12 cellular contexts compared by ENCODE assay signal in genomic region chr17:31310877-31311276, GRCh38. TPM values are rescaled to one million over a fixed set of nuclear protein-coding genes. Genes with fewer than 3 reads are reported as not detected.
A peak's percentile ranks its signal among the peaks of the same experiment; 100 is the strongest.
DNase-seq lines count a peak whose midpoint lies in the region; FAIRE-seq and TF ChIP-seq lines count a peak whose summit lies in the region.
"Had no signal": no experiment of that assay in that cellular context is flagged by ENCODE, and none has a peak within 500 bp of the region (broad histone marks: within the 10 kb centered on the region; RNA-seq: fewer than 3 reads in every experiment).

No MANE protein-coding gene starts in this region.

- H3K36me3 Mint-ChIP-seq in activated T-helper 2 cell treated with anti-CD3 and anti-CD28 coated beads, Interferon-gamma antibody, Interleukin-2, Interleukin-4, amounts not matched to agents 10 μg/mL and 5 μg/mL and 100 μg/mL, durations not matched to agents 14 hours and 24 hours and 36 hours (ENCODE audit: low read depth): peaks cover 36% of the 10 kb centered on the region
- H3K36me3 Mint-ChIP-seq in MCF 10A (ENCODE audit: insufficient read depth, unreplicated experiment): peaks cover 15% of the 10 kb centered on the region

- peak overlapping the region; percentile 82 for H3K4me3 ChIP-seq in GM06990 (replicated peaks; ENCODE audit: low read depth, low read length)
- peak overlapping the region in 6 of 7 experiments; percentile 14 to 26 (median 18) for H3K4me3 ChIP-seq in skin epidermis
- H3K4me3 ChIP-seq in tibial nerve: peak overlapping the region in 2 of 4 donors; percentile 38 to 43
- H3K4me3 ChIP-seq: SK-N-MC had no signal

- no peaks in the 10 kb centered on the region for H3K9me3 Mint-ChIP-seq in activated T-helper 2 cell treated with anti-CD3 and anti-CD28 coated beads, Interferon-gamma antibody, Interleukin-2, Interleukin-4, amounts not matched to agents 10 μg/mL and 5 μg/mL and 100 μg/mL, durations not matched to agents 14 hours and 24 hours and 36 hours
- H3K9me3 Mint-ChIP-seq in MCF 10A (ENCODE audit: unreplicated experiment): no peaks in the 10 kb centered on the region

- no TSS peak for BruUV-seq in MCF 10A (replicated peaks; lab: Mats Ljungman, UMichigan)

- no peaks in the 10 kb centered on the region for H3K9me3 ChIP-seq in tibial nerve

- H3K36me3 ChIP-seq in GM06990 (ENCODE audit: control insufficient read depth, insufficient read depth, low read length) (no peaks in the 10 kb centered on the region; the same call in none of the 2 replicates), tibial nerve (peaks cover 0 to 3% (median 0%) of the 10 kb centered on the region in 3 donors)

- H3K4me1 Mint-ChIP-seq in activated T-helper 2 cell treated with anti-CD3 and anti-CD28 coated beads, Interferon-gamma antibody, Interleukin-2, Interleukin-4, amounts not matched to agents 10 μg/mL and 5 μg/mL and 100 μg/mL, durations not matched to agents 14 hours and 24 hours and 36 hours (ENCODE audit: low read depth): peaks cover 56% of the 10 kb centered on the region
- peaks cover 28% of the 10 kb centered on the region for H3K4me1 Mint-ChIP-seq in MCF 10A (ENCODE audit: insufficient read depth, unreplicated experiment)

- no peak for TF ChIP-seq EP300 in tibial nerve (IDR thresholded peaks at IDR 0.05)

- in situ Hi-C loops in KBM-7 (cut with MboI; ENCODE audit: low pct_unique_long_range_greater_than_20kb, low sequenced_read_pairs): loop anchor here (25.0 kb wide), 1 partner anchor 99 kb away; no protein-coding TSS in a partner anchor

- H3K27ac Mint-ChIP-seq in activated T-helper 2 cell treated with anti-CD3 and anti-CD28 coated beads, Interferon-gamma antibody, Interleukin-2, Interleukin-4, amounts not matched to agents 10 μg/mL and 5 μg/mL and 100 μg/mL, durations not matched to agents 14 hours and 24 hours and 36 hours: peak overlapping the region; percentile 91
- H3K27ac Mint-ChIP-seq in MCF 10A (ENCODE audit: low read depth, unreplicated experiment): no peak overlapping the region

- peak overlapping the region; percentile 86 for H3K4me3 Mint-ChIP-seq in activated T-helper 2 cell treated with anti-CD3 and anti-CD28 coated beads, Interferon-gamma antibody, Interleukin-2, Interleukin-4, amounts not matched to agents 10 μg/mL and 5 μg/mL and 100 μg/mL, durations not matched to agents 14 hours and 24 hours and 36 hours (ENCODE audit: low read depth)
- no peak overlapping the region for H3K4me3 Mint-ChIP-seq in MCF 10A (ENCODE audit: unreplicated experiment)

- FAIRE-seq in RCC 7860 (lab: Jason Lieb, UNC): no peak
- FAIRE-seq: bronchial epithelial cell, H54 had no signal

- POLR2A ChIA-PET in MCF 10A (lab: Yijun Ruan, JAX): interaction anchor here (0.6 kb wide), 1 partner anchor 97 kb away, joined by 4 read pairs; no protein-coding TSS in a partner anchor

- peak; percentile 40 for DNase-seq in GM06990 (ENCODE audit: extremely low read depth, insufficient read length)
- peak; percentile 46 for DNase-seq in KBM-7
- no peak for DNase-seq in activated T-helper 2 cell treated with anti-CD3 and anti-CD28 coated beads, Interferon-gamma antibody, Interleukin-2, Interleukin-4, amounts not matched to agents 10 μg/mL and 5 μg/mL and 100 μg/mL, durations not matched to agents 14 hours and 24 hours and 36 hours (ENCODE audit: low spot score)
- no peak for DNase-seq in tibial nerve (ENCODE audit: low spot score in 2 of 2)
- DNase-seq in RCC 7860 (ENCODE audit: low spot score): no peak
- DNase-seq in MCF 10A (ENCODE audit: unreplicated experiment): no peak
- DNase-seq: DMS79 treated with DMSO at 0.1 percent for 48 hours, KG1 had no signal

- TF ChIP-seq POLR2A in tibial nerve (IDR thresholded peaks at IDR 0.05): no peak

- intact Hi-C loops in activated T-helper 2 cell treated with anti-CD3 and anti-CD28 coated beads, Interferon-gamma antibody, Interleukin-2, Interleukin-4, amounts not matched to agents 10 μg/mL and 5 μg/mL and 100 μg/mL, durations not matched to agents 14 hours and 24 hours and 36 hours (cut with micrococcal nuclease): loop anchor here (5.0 kb wide), 3 partner anchors 181 to 489 kb away; partner anchors contain the start of gene CRLF3
- intact Hi-C loops in MCF 10A (cut with micrococcal nuclease): no loop called here

- H3K27me3 ChIP-seq in GM06990 (replicated peaks; ENCODE audit: control insufficient read depth, insufficient read depth, low read length): no peaks in the 10 kb centered on the region
- no peaks in the 10 kb centered on the region for H3K27me3 ChIP-seq in tibial nerve

- 77 to 81% methylated on average over 7 of the region's 7 CpGs for WGBS in tibial nerve, 2 donors

- CTCF ChIA-PET in MCF 10A (lab: Yijun Ruan, JAX): no interaction called here

- no peak for TF ChIP-seq CTCF in GM06990 (IDR thresholded peaks at IDR 0.05; ENCODE audit: insufficient read depth, low read length, poor library complexity, severe bottlenecking)
- TF ChIP-seq CTCF in tibial nerve (IDR thresholded peaks at IDR 0.05): no peak
- no peak for TF ChIP-seq CTCF in MCF 10A (IDR thresholded peaks at IDR 0.05; ENCODE audit: unreplicated experiment)

- no peaks in the 10 kb centered on the region for H3K27me3 Mint-ChIP-seq in activated T-helper 2 cell treated with anti-CD3 and anti-CD28 coated beads, Interferon-gamma antibody, Interleukin-2, Interleukin-4, amounts not matched to agents 10 μg/mL and 5 μg/mL and 100 μg/mL, durations not matched to agents 14 hours and 24 hours and 36 hours (ENCODE audit: low read depth)
- no peaks in the 10 kb centered on the region for H3K27me3 Mint-ChIP-seq in MCF 10A (ENCODE audit: insufficient read depth, unreplicated experiment)

- peak overlapping the region in 14 of 21 experiments; percentile 3 to 96 (median 76) for H3K27ac ChIP-seq in skin epidermis
- peak overlapping the region in 2 of 4 donors; percentile 37 to 72 for H3K27ac ChIP-seq in tibial nerve
- H3K27ac ChIP-seq: SK-N-MC had no signal

- H3K4me1 ChIP-seq in tibial nerve: no peaks in the 10 kb centered on the region

RNA-seq across cellular contexts. Expression of gene EVI2B, which starts 3.0 kb away (rescaled TPM):
- total RNA-seq in activated T-helper 2 cell treated with anti-CD3 and anti-CD28 coated beads, Interferon-gamma antibody, Interleukin-2, Interleukin-4, amounts not matched to agents 10 μg/mL and 5 μg/mL and 100 μg/mL, durations not matched to agents 14 hours and 24 hours and 36 hours: 13.0 and 13.9 TPM in 2 replicates
- total RNA-seq in tibial nerve (1 to 10 TPM; 5.7 to 9.9 (median 9.3) TPM), MCF 10A (2022) (3.6 and 3.8 TPM in 2 replicates)
- total RNA-seq: bronchial epithelial cell had no signal

RNA-seq across cellular contexts. Expression of gene EVI2A, which starts 10.5 kb away (rescaled TPM):
- total RNA-seq in activated T-helper 2 cell treated with anti-CD3 and anti-CD28 coated beads, Interferon-gamma antibody, Interleukin-2, Interleukin-4, amounts not matched to agents 10 μg/mL and 5 μg/mL and 100 μg/mL, durations not matched to agents 14 hours and 24 hours and 36 hours: 18.6 and 20.7 TPM in 2 replicates
- total RNA-seq in tibial nerve: 1 to 10 TPM; 2.9 to 5.5 (median 4.2) TPM
- 2.6 and 3.3 TPM in 2 replicates for total RNA-seq in MCF 10A (2022)
- total RNA-seq: bronchial epithelial cell had no signal

RNA-seq across cellular contexts. Expression of gene OMG, which starts 13.8 kb away (rescaled TPM):
- 0.11 and 0.16 TPM in 2 replicates for total RNA-seq in activated T-helper 2 cell treated with anti-CD3 and anti-CD28 coated beads, Interferon-gamma antibody, Interleukin-2, Interleukin-4, amounts not matched to agents 10 μg/mL and 5 μg/mL and 100 μg/mL, durations not matched to agents 14 hours and 24 hours and 36 hours
- total RNA-seq in tibial nerve (not detected), MCF 10A (2022) (0.16 TPM in 1 of 2 replicates, not detected in the other)
- total RNA-seq: bronchial epithelial cell had no signal

Comparison
In these comparisons a context has a peak if more than half of its experiments do, and no peak if none do; other contexts are left out.
1. DNase-seq: peak in GM06990 (single experiment) and KBM-7 (single experiment); none in activated T-helper 2 cell treated with anti-CD3 and anti-CD28 coated beads, Interferon-gamma antibody, Interleukin-2, Interleukin-4, amounts not matched to agents 10 μg/mL and 5 μg/mL and 100 μg/mL, durations not matched to agents 14 hours and 24 hours and 36 hours (single experiment), tibial nerve (0 of 2), RCC 7860 (single experiment) and MCF 10A (single experiment).